1 cellular context compared by ENCODE assay signal in the genomic region with DNA sequence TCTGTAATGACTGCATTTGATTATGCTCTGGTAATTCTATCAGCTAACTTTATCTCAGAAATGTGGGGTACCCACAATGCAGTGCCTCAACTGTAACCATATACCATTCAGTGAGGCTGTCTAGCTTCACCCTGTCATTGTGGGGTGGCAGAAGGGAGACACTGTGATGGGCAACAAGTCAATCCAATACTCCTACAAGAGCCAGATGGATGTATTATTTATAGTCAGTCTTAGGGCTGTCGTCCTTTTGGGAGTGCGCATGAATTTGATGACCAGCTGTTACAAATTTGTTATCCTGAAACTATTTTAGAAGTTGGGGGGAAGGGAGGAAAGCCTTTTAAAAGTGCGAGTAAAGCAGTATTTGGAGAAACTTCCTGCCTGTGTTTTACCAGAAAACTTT.
TF ChIP-seq lines count a peak whose summit lies in the region.

No MANE protein-coding gene starts in this region.

TF ChIP-seq in GM23338, 12 proteins besides CTCF, POLR2A, EP300 and RAD21 (continued from another document):
- TF ChIP-seq, protein P1, sequence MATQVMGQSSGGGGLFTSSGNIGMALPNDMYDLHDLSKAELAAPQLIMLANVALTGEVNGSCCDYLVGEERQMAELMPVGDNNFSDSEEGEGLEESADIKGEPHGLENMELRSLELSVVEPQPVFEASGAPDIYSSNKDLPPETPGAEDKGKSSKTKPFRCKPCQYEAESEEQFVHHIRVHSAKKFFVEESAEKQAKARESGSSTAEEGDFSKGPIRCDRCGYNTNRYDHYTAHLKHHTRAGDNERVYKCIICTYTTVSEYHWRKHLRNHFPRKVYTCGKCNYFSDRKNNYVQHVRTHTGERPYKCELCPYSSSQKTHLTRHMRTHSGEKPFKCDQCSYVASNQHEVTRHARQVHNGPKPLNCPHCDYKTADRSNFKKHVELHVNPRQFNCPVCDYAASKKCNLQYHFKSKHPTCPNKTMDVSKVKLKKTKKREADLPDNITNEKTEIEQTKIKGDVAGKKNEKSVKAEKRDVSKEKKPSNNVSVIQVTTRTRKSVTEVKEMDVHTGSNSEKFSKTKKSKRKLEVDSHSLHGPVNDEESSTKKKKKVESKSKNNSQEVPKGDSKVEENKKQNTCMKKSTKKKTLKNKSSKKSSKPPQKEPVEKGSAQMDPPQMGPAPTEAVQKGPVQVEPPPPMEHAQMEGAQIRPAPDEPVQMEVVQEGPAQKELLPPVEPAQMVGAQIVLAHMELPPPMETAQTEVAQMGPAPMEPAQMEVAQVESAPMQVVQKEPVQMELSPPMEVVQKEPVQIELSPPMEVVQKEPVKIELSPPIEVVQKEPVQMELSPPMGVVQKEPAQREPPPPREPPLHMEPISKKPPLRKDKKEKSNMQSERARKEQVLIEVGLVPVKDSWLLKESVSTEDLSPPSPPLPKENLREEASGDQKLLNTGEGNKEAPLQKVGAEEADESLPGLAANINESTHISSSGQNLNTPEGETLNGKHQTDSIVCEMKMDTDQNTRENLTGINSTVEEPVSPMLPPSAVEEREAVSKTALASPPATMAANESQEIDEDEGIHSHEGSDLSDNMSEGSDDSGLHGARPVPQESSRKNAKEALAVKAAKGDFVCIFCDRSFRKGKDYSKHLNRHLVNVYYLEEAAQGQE (IDR thresholded peaks at IDR 0.05; ENCODE audit: unreplicated experiment) = no peak
- TF ChIP-seq CREB1 (CRISPR knock-in tag; IDR thresholded peaks at IDR 0.05; ENCODE audit: low read depth) (no peak), NANOG (IDR thresholded peaks at IDR 0.05; ENCODE audit: borderline replicate concordance) (no peak), EZH2phosphoT487 (IDR thresholded peaks at IDR 0.05; ENCODE audit: unreplicated experiment) (no peak), ZNF331 (CRISPR knock-in tag; IDR thresholded peaks at IDR 0.05; ENCODE audit: low read depth) (no peak), POLR2AphosphoS5 (IDR thresholded peaks at IDR 0.05; ENCODE audit: low read depth) (no peak), JUNB (IDR thresholded peaks at IDR 0.05; ENCODE audit: unreplicated experiment) (no peak), ZNF114 (CRISPR knock-in tag; IDR thresholded peaks at IDR 0.05) (no peak)
- TF ChIP-seq, protein P2, sequence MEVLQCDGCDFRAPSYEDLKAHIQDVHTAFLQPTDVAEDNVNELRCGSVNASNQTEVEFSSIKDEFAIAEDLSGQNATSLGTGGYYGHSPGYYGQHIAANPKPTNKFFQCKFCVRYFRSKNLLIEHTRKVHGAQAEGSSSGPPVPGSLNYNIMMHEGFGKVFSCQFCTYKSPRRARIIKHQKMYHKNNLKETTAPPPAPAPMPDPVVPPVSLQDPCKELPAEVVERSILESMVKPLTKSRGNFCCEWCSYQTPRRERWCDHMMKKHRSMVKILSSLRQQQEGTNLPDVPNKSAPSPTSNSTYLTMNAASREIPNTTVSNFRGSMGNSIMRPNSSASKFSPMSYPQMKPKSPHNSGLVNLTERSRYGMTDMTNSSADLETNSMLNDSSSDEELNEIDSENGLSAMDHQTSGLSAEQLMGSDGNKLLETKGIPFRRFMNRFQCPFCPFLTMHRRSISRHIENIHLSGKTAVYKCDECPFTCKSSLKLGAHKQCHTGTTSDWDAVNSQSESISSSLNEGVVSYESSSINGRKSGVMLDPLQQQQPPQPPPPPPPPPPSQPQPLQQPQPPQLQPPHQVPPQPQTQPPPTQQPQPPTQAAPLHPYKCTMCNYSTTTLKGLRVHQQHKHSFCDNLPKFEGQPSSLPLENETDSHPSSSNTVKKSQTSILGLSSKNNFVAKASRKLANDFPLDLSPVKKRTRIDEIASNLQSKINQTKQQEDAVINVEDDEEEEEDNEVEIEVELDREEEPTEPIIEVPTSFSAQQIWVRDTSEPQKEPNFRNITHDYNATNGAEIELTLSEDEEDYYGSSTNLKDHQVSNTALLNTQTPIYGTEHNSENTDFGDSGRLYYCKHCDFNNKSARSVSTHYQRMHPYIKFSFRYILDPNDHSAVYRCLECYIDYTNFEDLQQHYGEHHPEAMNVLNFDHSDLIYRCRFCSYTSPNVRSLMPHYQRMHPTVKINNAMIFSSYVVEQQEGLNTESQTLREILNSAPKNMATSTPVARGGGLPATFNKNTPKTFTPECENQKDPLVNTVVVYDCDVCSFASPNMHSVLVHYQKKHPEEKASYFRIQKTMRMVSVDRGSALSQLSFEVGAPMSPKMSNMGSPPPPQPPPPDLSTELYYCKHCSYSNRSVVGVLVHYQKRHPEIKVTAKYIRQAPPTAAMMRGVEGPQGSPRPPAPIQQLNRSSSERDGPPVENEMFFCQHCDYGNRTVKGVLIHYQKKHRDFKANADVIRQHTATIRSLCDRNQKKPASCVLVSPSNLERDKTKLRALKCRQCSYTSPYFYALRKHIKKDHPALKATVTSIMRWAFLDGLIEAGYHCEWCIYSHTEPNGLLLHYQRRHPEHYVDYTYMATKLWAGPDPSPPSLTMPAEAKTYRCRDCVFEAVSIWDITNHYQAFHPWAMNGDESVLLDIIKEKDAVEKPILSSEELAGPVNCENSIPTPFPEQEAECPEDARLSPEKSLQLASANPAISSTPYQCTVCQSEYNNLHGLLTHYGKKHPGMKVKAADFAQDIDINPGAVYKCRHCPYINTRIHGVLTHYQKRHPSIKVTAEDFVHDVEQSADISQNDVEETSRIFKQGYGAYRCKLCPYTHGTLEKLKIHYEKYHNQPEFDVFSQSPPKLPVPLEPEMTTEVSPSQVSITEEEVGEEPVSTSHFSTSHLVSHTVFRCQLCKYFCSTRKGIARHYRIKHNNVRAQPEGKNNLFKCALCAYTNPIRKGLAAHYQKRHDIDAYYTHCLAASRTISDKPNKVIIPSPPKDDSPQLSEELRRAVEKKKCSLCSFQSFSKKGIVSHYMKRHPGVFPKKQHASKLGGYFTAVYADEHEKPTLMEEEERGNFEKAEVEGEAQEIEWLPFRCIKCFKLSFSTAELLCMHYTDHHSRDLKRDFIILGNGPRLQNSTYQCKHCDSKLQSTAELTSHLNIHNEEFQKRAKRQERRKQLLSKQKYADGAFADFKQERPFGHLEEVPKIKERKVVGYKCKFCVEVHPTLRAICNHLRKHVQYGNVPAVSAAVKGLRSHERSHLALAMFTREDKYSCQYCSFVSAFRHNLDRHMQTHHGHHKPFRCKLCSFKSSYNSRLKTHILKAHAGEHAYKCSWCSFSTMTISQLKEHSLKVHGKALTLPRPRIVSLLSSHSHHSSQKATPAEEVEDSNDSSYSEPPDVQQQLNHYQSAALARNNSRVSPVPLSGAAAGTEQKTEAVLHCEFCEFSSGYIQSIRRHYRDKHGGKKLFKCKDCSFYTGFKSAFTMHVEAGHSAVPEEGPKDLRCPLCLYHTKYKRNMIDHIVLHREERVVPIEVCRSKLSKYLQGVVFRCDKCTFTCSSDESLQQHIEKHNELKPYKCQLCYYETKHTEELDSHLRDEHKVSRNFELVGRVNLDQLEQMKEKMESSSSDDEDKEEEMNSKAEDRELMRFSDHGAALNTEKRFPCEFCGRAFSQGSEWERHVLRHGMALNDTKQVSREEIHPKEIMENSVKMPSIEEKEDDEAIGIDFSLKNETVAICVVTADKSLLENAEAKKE (CRISPR knock-in tag; IDR thresholded peaks at IDR 0.05) = no peak
- TF ChIP-seq, protein P3, sequence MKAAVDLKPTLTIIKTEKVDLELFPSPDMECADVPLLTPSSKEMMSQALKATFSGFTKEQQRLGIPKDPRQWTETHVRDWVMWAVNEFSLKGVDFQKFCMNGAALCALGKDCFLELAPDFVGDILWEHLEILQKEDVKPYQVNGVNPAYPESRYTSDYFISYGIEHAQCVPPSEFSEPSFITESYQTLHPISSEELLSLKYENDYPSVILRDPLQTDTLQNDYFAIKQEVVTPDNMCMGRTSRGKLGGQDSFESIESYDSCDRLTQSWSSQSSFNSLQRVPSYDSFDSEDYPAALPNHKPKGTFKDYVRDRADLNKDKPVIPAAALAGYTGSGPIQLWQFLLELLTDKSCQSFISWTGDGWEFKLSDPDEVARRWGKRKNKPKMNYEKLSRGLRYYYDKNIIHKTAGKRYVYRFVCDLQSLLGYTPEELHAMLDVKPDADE (IDR thresholded peaks at IDR 0.05) = no peak
TF ChIP-seq in GM23338: peak in this region for 0.
